Comparison of ENCODE assay signal across 1 cellular context in the genomic region with DNA sequence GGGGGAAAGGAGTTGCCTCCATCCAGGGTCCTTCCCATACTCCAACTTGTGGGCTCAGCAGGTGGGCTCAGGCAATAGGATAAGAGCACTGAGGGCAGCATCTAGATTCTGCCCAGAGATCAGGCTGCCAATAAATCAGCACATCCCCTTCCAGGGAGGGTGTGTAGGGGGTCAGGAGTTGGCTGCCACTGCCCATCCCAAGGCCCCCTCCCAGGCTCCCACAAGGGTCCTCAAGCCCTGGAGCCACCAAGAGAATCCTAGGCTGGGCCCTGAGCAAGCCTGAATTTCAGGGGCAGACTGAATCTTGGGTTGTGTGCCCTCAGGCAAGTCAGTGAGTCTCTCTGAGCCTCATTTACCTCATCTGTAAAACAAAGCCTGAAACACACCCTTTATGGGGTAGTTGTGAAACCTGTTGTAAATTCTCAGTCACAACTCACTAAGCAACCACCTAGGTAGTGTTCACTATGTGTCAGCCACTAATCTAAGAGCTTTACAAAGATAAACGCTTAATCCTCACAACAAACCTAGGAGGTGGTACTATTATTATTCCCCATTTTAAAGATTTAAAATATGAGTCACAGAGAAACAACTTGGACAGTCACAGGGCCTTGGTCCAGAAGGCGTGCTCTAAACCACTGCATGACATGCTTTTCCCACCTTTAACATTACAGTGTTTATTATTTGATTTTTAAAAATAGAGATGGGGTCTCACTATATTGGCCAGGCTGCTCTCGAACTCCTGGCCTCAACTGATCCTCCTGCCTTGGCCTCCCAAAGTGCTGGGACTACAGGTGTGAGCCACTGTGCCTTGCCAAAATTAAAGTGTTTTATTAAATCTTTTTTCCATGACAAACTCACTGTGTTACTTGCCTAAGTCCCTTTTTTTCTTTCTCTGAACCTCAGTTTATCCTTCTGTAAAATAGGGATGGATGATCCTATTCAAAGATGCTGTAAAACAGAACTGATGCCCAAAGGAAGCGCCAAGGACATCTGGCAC.
TF ChIP-seq lines count a peak whose summit lies in the region.

No MANE protein-coding gene starts in this region.

TF ChIP-seq in GM23338, 12 proteins besides CTCF, POLR2A, EP300 and RAD21 (continued from another document):
- TF ChIP-seq, protein P1, sequence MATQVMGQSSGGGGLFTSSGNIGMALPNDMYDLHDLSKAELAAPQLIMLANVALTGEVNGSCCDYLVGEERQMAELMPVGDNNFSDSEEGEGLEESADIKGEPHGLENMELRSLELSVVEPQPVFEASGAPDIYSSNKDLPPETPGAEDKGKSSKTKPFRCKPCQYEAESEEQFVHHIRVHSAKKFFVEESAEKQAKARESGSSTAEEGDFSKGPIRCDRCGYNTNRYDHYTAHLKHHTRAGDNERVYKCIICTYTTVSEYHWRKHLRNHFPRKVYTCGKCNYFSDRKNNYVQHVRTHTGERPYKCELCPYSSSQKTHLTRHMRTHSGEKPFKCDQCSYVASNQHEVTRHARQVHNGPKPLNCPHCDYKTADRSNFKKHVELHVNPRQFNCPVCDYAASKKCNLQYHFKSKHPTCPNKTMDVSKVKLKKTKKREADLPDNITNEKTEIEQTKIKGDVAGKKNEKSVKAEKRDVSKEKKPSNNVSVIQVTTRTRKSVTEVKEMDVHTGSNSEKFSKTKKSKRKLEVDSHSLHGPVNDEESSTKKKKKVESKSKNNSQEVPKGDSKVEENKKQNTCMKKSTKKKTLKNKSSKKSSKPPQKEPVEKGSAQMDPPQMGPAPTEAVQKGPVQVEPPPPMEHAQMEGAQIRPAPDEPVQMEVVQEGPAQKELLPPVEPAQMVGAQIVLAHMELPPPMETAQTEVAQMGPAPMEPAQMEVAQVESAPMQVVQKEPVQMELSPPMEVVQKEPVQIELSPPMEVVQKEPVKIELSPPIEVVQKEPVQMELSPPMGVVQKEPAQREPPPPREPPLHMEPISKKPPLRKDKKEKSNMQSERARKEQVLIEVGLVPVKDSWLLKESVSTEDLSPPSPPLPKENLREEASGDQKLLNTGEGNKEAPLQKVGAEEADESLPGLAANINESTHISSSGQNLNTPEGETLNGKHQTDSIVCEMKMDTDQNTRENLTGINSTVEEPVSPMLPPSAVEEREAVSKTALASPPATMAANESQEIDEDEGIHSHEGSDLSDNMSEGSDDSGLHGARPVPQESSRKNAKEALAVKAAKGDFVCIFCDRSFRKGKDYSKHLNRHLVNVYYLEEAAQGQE (IDR thresholded peaks at IDR 0.05; ENCODE audit: unreplicated experiment) = no peak
- TF ChIP-seq NANOG (IDR thresholded peaks at IDR 0.05; ENCODE audit: borderline replicate concordance) = no peak
- TF ChIP-seq EZH2 (IDR thresholded peaks at IDR 0.05; ENCODE audit: low read depth, unreplicated experiment) = no peak
- no peak for TF ChIP-seq JUNB (IDR thresholded peaks at IDR 0.05; ENCODE audit: unreplicated experiment)
- TF ChIP-seq, protein P2, sequence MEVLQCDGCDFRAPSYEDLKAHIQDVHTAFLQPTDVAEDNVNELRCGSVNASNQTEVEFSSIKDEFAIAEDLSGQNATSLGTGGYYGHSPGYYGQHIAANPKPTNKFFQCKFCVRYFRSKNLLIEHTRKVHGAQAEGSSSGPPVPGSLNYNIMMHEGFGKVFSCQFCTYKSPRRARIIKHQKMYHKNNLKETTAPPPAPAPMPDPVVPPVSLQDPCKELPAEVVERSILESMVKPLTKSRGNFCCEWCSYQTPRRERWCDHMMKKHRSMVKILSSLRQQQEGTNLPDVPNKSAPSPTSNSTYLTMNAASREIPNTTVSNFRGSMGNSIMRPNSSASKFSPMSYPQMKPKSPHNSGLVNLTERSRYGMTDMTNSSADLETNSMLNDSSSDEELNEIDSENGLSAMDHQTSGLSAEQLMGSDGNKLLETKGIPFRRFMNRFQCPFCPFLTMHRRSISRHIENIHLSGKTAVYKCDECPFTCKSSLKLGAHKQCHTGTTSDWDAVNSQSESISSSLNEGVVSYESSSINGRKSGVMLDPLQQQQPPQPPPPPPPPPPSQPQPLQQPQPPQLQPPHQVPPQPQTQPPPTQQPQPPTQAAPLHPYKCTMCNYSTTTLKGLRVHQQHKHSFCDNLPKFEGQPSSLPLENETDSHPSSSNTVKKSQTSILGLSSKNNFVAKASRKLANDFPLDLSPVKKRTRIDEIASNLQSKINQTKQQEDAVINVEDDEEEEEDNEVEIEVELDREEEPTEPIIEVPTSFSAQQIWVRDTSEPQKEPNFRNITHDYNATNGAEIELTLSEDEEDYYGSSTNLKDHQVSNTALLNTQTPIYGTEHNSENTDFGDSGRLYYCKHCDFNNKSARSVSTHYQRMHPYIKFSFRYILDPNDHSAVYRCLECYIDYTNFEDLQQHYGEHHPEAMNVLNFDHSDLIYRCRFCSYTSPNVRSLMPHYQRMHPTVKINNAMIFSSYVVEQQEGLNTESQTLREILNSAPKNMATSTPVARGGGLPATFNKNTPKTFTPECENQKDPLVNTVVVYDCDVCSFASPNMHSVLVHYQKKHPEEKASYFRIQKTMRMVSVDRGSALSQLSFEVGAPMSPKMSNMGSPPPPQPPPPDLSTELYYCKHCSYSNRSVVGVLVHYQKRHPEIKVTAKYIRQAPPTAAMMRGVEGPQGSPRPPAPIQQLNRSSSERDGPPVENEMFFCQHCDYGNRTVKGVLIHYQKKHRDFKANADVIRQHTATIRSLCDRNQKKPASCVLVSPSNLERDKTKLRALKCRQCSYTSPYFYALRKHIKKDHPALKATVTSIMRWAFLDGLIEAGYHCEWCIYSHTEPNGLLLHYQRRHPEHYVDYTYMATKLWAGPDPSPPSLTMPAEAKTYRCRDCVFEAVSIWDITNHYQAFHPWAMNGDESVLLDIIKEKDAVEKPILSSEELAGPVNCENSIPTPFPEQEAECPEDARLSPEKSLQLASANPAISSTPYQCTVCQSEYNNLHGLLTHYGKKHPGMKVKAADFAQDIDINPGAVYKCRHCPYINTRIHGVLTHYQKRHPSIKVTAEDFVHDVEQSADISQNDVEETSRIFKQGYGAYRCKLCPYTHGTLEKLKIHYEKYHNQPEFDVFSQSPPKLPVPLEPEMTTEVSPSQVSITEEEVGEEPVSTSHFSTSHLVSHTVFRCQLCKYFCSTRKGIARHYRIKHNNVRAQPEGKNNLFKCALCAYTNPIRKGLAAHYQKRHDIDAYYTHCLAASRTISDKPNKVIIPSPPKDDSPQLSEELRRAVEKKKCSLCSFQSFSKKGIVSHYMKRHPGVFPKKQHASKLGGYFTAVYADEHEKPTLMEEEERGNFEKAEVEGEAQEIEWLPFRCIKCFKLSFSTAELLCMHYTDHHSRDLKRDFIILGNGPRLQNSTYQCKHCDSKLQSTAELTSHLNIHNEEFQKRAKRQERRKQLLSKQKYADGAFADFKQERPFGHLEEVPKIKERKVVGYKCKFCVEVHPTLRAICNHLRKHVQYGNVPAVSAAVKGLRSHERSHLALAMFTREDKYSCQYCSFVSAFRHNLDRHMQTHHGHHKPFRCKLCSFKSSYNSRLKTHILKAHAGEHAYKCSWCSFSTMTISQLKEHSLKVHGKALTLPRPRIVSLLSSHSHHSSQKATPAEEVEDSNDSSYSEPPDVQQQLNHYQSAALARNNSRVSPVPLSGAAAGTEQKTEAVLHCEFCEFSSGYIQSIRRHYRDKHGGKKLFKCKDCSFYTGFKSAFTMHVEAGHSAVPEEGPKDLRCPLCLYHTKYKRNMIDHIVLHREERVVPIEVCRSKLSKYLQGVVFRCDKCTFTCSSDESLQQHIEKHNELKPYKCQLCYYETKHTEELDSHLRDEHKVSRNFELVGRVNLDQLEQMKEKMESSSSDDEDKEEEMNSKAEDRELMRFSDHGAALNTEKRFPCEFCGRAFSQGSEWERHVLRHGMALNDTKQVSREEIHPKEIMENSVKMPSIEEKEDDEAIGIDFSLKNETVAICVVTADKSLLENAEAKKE (CRISPR knock-in tag; IDR thresholded peaks at IDR 0.05) = no peak
- no peak for TF ChIP-seq ZNF114 (CRISPR knock-in tag; IDR thresholded peaks at IDR 0.05)
- TF ChIP-seq, protein P3, sequence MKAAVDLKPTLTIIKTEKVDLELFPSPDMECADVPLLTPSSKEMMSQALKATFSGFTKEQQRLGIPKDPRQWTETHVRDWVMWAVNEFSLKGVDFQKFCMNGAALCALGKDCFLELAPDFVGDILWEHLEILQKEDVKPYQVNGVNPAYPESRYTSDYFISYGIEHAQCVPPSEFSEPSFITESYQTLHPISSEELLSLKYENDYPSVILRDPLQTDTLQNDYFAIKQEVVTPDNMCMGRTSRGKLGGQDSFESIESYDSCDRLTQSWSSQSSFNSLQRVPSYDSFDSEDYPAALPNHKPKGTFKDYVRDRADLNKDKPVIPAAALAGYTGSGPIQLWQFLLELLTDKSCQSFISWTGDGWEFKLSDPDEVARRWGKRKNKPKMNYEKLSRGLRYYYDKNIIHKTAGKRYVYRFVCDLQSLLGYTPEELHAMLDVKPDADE (IDR thresholded peaks at IDR 0.05) = no peak
TF ChIP-seq in GM23338: peak in this region for 0.
